8 cellular contexts compared by ENCODE assay signal in the genomic region with DNA sequence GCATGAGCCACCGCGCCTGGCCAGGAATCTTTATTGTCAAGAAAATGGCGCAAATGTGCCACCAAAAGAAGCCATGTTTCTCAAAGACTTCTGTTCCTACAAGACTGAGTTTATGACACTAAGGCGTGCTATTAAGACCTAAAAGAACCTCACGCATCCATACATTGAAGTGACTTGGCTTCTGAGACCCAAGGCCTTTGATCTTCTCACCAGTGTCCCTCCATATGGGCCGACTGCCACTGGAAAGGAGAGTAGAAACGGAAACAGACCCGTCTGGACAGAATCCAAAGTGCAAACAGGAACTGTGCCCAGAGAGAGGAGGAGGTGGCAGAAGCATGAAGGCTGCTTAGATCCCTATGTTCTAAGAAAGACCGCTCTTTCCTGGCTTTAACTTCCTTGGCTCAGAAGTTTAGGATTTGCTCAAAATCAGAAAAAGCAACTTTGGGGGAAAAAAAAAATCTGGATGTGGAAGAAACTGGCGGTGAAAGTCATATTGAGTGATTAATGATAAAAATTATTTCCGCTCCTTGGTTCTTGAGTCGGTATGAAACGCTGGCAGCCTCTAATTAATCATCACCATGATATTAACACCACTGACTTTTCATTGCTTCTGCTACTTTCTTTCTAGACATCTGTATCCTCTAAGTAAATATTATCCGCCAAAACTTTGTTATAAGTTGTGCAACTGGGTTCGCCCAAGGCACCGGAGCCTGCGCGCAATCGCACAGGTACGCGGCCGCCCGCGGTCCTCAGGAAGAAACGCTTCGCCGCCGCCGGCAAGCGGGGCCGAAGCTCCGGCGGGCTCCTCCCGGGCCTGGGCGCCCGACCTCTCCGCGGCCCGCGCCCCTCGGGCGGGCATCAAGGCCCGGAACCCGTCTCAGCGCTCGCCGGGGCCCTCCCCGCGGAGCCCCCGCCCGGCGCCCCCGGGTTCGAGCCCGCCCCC. TPM values are rescaled to one million over a fixed set of nuclear protein-coding genes. Genes with fewer than 3 reads are reported as not detected.
DNase-seq lines count a peak whose midpoint lies in the region; ATAC-seq and TF ChIP-seq lines count a peak whose summit lies in the region.

No MANE protein-coding gene starts in this region.

- no peaks in the 10 kb centered on the region for H3K9me3 Mint-ChIP-seq in CD4-positive, alpha-beta memory T cell

- CTCF ChIA-PET in CD4-positive, alpha-beta memory T cell (lab: Charles Lee; ENCODE audit: partially characterized antibody), result no interaction called here

- H3K36me3 ChIP-seq in CD4-positive, alpha-beta memory T cell (ENCODE audit: insufficient read depth, low read length), result no peaks in the 10 kb centered on the region
- H3K36me3 ChIP-seq in gastroesophageal sphincter (peaks cover 0 to under 1% of the 10 kb centered on the region in 2 donors), neuron (ENCODE audit: insufficient read depth, low read length) (peaks cover 5% of the 10 kb centered on the region), aorta (ENCODE audit: control insufficient read depth in 1 of 2, insufficient read depth in 2 of 2, low read length in 1 of 2) (no peaks in the 10 kb centered on the region)

- peaks cover 1 to 14% of the 10 kb centered on the region in 2 donors for H3K36me3 Mint-ChIP-seq in CD4-positive, alpha-beta memory T cell

- intact Hi-C loops in CD4-positive, alpha-beta memory T cell (cut with micrococcal nuclease), result loop anchor here (2.0 to 10.0 kb wide), 4 partner anchors 126 to 318 kb away; a partner anchor contains a TSS
- intact Hi-C loops in aorta (cut with DNase I), result loop anchor here in 1 of 2 donors (2.0 to 5.0 kb wide), 3 partner anchors 36 to 318 kb away; a partner anchor contains a TSS

- H3K9me3 ChIP-seq in CD4-positive, alpha-beta memory T cell (ENCODE audit: control insufficient read depth in 1 of 2, low read length in 2 of 2), result no peaks in the 10 kb centered on the region
- H3K9me3 ChIP-seq in gastroesophageal sphincter (no peaks in the 10 kb centered on the region), neuron (ENCODE audit: low read length) (peaks cover 2% of the 10 kb centered on the region), aorta (ENCODE audit: control insufficient read depth, low read length) (no peaks in the 10 kb centered on the region)

- no peak for TF ChIP-seq EP300 in gastroesophageal sphincter (IDR thresholded peaks at IDR 0.05)

- H3K4me3 ChIP-seq in CD4-positive, alpha-beta memory T cell (ENCODE audit: low read length in 2 of 2), result peak overlapping the region; percentile 54 to 74
- H3K4me3 ChIP-seq in gastroesophageal sphincter (peak overlapping the region; percentile 79 to 91), neuron (ENCODE audit: low read length) (peak overlapping the region; percentile 70), aorta (ENCODE audit: low read length in 2 of 2) (peak overlapping the region; percentile 89 to 98)

- ATAC-seq in GM19025 (IDR thresholded peaks at IDR 0.05; ENCODE audit: low read depth, unreplicated experiment), result peak; percentile 30
- ATAC-seq in HG03196 (IDR thresholded peaks at IDR 0.05; ENCODE audit: unreplicated experiment), result peak; percentile 40
- peak; percentile 54 for ATAC-seq in gastroesophageal sphincter
- ATAC-seq in aorta (ENCODE audit: low FRiP score), result peak; percentile 42

- H3K27ac ChIP-seq in CD4-positive, alpha-beta memory T cell (ENCODE audit: low read depth, low read length), result peak overlapping the region; percentile 75
- H3K27ac ChIP-seq in gastroesophageal sphincter, result peak overlapping the region; percentile 77 to 98 (median 92)
- peak overlapping the region; percentile 80 to 98 for H3K27ac ChIP-seq in aorta (ENCODE audit: low read depth in 1 of 2, low read length in 2 of 2)

- peaks cover 35 to 67% (median 53%) of the 10 kb centered on the region in 4 donors for H3K4me1 Mint-ChIP-seq in CD4-positive, alpha-beta memory T cell

- TF ChIP-seq CTCF in gastroesophageal sphincter (IDR thresholded peaks at IDR 0.05), result no peak

- peak in 1 of 5 donors; percentile 48 for DNase-seq in CD4-positive, alpha-beta memory T cell
- DNase-seq in NCI-H510A (lab: John Stamatoyannopoulos, UW) (peak; percentile 42), aorta (no peak)
- peak; percentile 7 for DNase-seq in activated gamma-delta T cell treated with anti-CD3 and anti-CD28 coated beads, Interleukin-2, amount 50 U/mL, for 16 hours (ENCODE audit: low read depth)

- H3K4me3 Mint-ChIP-seq in CD4-positive, alpha-beta memory T cell, result peak overlapping the region; percentile 93 to 98 (median 95)

- H2AFZ ChIP-seq in neuron (ENCODE audit: low read depth, low read length), result peak overlapping the region; percentile 79

- POLR2A ChIA-PET in CD4-positive, alpha-beta memory T cell (lab: Charles Lee; ENCODE audit: partially characterized antibody), result interaction anchor here (0.6 to 1.7 kb wide), 3 partner anchors 58 to 511 kb away, joined by 3 to 8 read pairs (median 3); a partner anchor contains a TSS

- no peaks in the 10 kb centered on the region for H3K27me3 Mint-ChIP-seq in CD4-positive, alpha-beta memory T cell

- TF ChIP-seq POLR2A in gastroesophageal sphincter (IDR thresholded peaks at IDR 0.05), result no peak

- peaks cover 32% of the 10 kb centered on the region for H3K4me1 ChIP-seq in CD4-positive, alpha-beta memory T cell (ENCODE audit: insufficient read depth, low read length)
- H3K4me1 ChIP-seq in gastroesophageal sphincter (peaks cover 0 to 60% (median 4%) of the 10 kb centered on the region in 3 donors), neuron (ENCODE audit: insufficient read depth, low read length) (peaks cover 5% of the 10 kb centered on the region), aorta (ENCODE audit: control insufficient read depth in 1 of 2, insufficient read depth in 2 of 2, low read length in 2 of 2) (peaks cover 0 to 2% of the 10 kb centered on the region in 2 donors)

- no peaks in the 10 kb centered on the region for H3K27me3 ChIP-seq in CD4-positive, alpha-beta memory T cell (ENCODE audit: insufficient read depth, low read length)
- H3K27me3 ChIP-seq in gastroesophageal sphincter, result no peaks in the 10 kb centered on the region
- H3K27me3 ChIP-seq in neuron (ENCODE audit: insufficient read depth, low read length), result no peaks in the 10 kb centered on the region
- H3K27me3 ChIP-seq in aorta (ENCODE audit: control insufficient read depth in 1 of 2, insufficient read depth in 2 of 2, low read length in 1 of 2), result no peaks in the 10 kb centered on the region

- H3K27ac Mint-ChIP-seq in CD4-positive, alpha-beta memory T cell, result peak overlapping the region; percentile 87 to 97 (median 92)

- 14 to 23% methylated on average over 6 to 11 of the region's 55 CpGs for WGBS in gastroesophageal sphincter (ENCODE audit: low coverage in 1 of 2), 2 donors
- WGBS in aorta, 2 donors, result 7 to 9% methylated on average over 39 to 55 of the region's 55 CpGs

RNA-seq across cellular contexts. Expression of a gene that starts 0.7 kb away (rescaled TPM):
- 10 to 100 TPM; 39.0 to 39.5 TPM for total RNA-seq in CD4-positive, alpha-beta memory T cell
- polyA plus RNA-seq in CD4-positive, alpha-beta memory T cell, result 10 to 100 TPM; 39.4 to 88.1 TPM
- 10 to 100 TPM; 21.8 to 41.9 (median 36.0) TPM for total RNA-seq in gastroesophageal sphincter
- 100 to 1,000 TPM; 117 to 122 TPM for total RNA-seq in aorta
- 100 to 1,000 TPM; 146 to 188 TPM for polyA plus RNA-seq in aorta

Comparison
In these comparisons a context has a peak if more than half of its experiments do, and no peak if none do; other contexts are left out.
1. DNase-seq: peak in NCI-H510A (single experiment) and activated gamma-delta T cell treated with anti-CD3 and anti-CD28 coated beads, Interleukin-2, amount 50 U/mL, for 16 hours (single experiment); none in aorta (0 of 2).
2. Peak in every context shown above with its lines, with median percentiles within 50 percentile points of each other: H3K27ac ChIP-seq, H3K4me3 ChIP-seq and ATAC-seq.